In genomic region chr19:3618144-3618810, GRCh38 we compare ENCODE assay signal across 8 cellular contexts. TPM values are rescaled to one million over a fixed set of nuclear protein-coding genes. Genes with fewer than 3 reads are reported as not detected.
A peak's percentile ranks its signal among the peaks of the same experiment; 100 is the strongest.
DNase-seq lines count a peak whose midpoint lies in the region; ATAC-seq and TF ChIP-seq lines count a peak whose summit lies in the region.

No MANE protein-coding gene starts in this region.

- no peaks in the 10 kb centered on the region for H3K9me3 ChIP-seq in DOHH2 (ENCODE audit: control insufficient read depth, insufficient read depth, low read length)
- H3K9me3 ChIP-seq in vagina = no peaks in the 10 kb centered on the region

- no peak overlapping the region for H3K4me3 ChIP-seq in DOHH2 (ENCODE audit: low read length)
- peak overlapping the region; percentile 17 for H3K4me3 ChIP-seq in fibroblast of mammary gland (ENCODE audit: control insufficient read depth, low read depth, low read length)
- H3K4me3 ChIP-seq in vagina = no peak overlapping the region

- no peaks in the 10 kb centered on the region for H4K20me1 ChIP-seq in DOHH2 (ENCODE audit: control insufficient read depth, insufficient read depth, low read depth, low read length)

- peaks cover 16% of the 10 kb centered on the region for H3K4me1 ChIP-seq in DOHH2 (ENCODE audit: control insufficient read depth, low read length)
- peaks cover 17% of the 10 kb centered on the region for H3K4me1 ChIP-seq in vagina

- no peaks in the 10 kb centered on the region for H3K9me2 ChIP-seq in DOHH2 (replicated peaks; ENCODE audit: control insufficient read depth, low read length)

- peaks cover 71% of the 10 kb centered on the region for H3K36me3 Mint-ChIP-seq in activated T-cell treated with anti-CD3 and anti-CD28 coated beads, Interleukin-2, amount 50 U/mL, for 24 hours (ENCODE audit: low read depth)

- peaks cover 9% of the 10 kb centered on the region for H3K4me1 Mint-ChIP-seq in activated T-cell treated with anti-CD3 and anti-CD28 coated beads, Interleukin-2, amount 50 U/mL, for 24 hours (ENCODE audit: low read depth)

- ATAC-seq in omental fat pad (ENCODE audit: low FRiP score) (peak; percentile 62), HG03378 (IDR thresholded peaks at IDR 0.05; ENCODE audit: unreplicated experiment) (no peak)

- H3F3A ChIP-seq in DOHH2 (ENCODE audit: control insufficient read depth, insufficient read depth) = no peaks in the 10 kb centered on the region

- intact Hi-C loops in vagina (cut with DNase I) = loop anchor here (2.0 to 5.0 kb wide), 3 partner anchors 31 to 73 kb away; no protein-coding TSS in a partner anchor

- no peak for TF ChIP-seq POLR2A in vagina (IDR thresholded peaks at IDR 0.05)

- H3K27me3 Mint-ChIP-seq in activated T-cell treated with anti-CD3 and anti-CD28 coated beads, Interleukin-2, amount 50 U/mL, for 24 hours = no peaks in the 10 kb centered on the region

- H3K9me3 Mint-ChIP-seq in activated T-cell treated with anti-CD3 and anti-CD28 coated beads, Interleukin-2, amount 50 U/mL, for 24 hours = no peaks in the 10 kb centered on the region

- H3K27ac Mint-ChIP-seq in activated T-cell treated with anti-CD3 and anti-CD28 coated beads, Interleukin-2, amount 50 U/mL, for 24 hours = no peak overlapping the region

- H3K79me2 ChIP-seq in DOHH2 (ENCODE audit: control insufficient read depth, low read length) = no peaks in the 10 kb centered on the region

- H3K27ac ChIP-seq in DOHH2 (ENCODE audit: low read depth, low read length) (no peak overlapping the region), vagina (peak overlapping the region; percentile 65)

- H3K36me3 ChIP-seq in DOHH2 (ENCODE audit: control insufficient read depth, low read length) = peaks cover 20% of the 10 kb centered on the region
- H3K36me3 ChIP-seq in vagina = peaks cover 0 to 51% of the 10 kb centered on the region in 2 donors

- H3K27me3 ChIP-seq in DOHH2 (ENCODE audit: control insufficient read depth, low read length) (no peaks in the 10 kb centered on the region), vagina (no peaks in the 10 kb centered on the region)

- peak; percentile 27 for DNase-seq in LoVo (ENCODE audit: low spot score)
- DNase-seq in activated T-cell treated with anti-CD3 and anti-CD28 coated beads, Interleukin-2, amount 50 U/mL, for 24 hours = peak; percentile 78
- DNase-seq in fibroblast of mammary gland (ENCODE audit: low read depth) = peak; percentile 77
- DNase-seq in omental fat pad (ENCODE audit: low spot score) = peak; percentile 64
- DNase-seq in vagina (ENCODE audit: extremely low spot score in 2 of 2) = no peak
- DNase-seq in NCI-H1436 treated with DMSO at 0.1 percent for 48 hours (lab: John Stamatoyannopoulos, UW) = no peak

- H3K4me2 ChIP-seq in DOHH2 (ENCODE audit: low read length) = no peak overlapping the region

- no peak overlapping the region for H3K4me3 Mint-ChIP-seq in activated T-cell treated with anti-CD3 and anti-CD28 coated beads, Interleukin-2, amount 50 U/mL, for 24 hours

- peak; percentile 94 for TF ChIP-seq CTCF in DOHH2 (IDR thresholded peaks at IDR 0.05; ENCODE audit: low read depth, low read length, poor library complexity, severe bottlenecking)
- peak; percentile 86 for TF ChIP-seq CTCF in fibroblast of mammary gland (conservative IDR thresholded peaks at IDR 0.05; ENCODE audit: control insufficient read depth, insufficient read depth, low read depth, low read length)
- TF ChIP-seq CTCF in omental fat pad (IDR thresholded peaks at IDR 0.05) = peak in 1 of 3 donors; percentile 91
- TF ChIP-seq CTCF in vagina (IDR thresholded peaks at IDR 0.05) = peak; percentile 94 to 99 (median 94)

RNA-seq across cellular contexts. Expression of gene CACTIN, which starts 8.3 kb away (rescaled TPM):
- total RNA-seq in omental fat pad (10 to 100 TPM; 14.4 to 31.1 (median 22.5) TPM), vagina (36.3 TPM)

RNA-seq across cellular contexts. Expression of gene TBXA2R, which starts 11.6 kb away (rescaled TPM):
- total RNA-seq in omental fat pad (1 to 10 TPM in 2 of 4 donors, under 1 TPM in 2; 0.65 to 1.8 (median 1.1) TPM), vagina (1.7 TPM)

RNA-seq across cellular contexts. Expression of gene GIPC3, which starts 33.0 kb away (rescaled TPM):
- total RNA-seq in omental fat pad = 1 to 10 TPM in 2 of 4 donors, under 1 TPM in 2; 0.56 to 3.0 (median 1.0) TPM
- 0.25 TPM for total RNA-seq in vagina

RNA-seq across cellular contexts. Expression of gene HMG20B, which starts 45.5 kb away (rescaled TPM):
- 10 to 100 TPM; 60.4 to 95.8 (median 66.5) TPM for total RNA-seq in omental fat pad
- total RNA-seq in vagina = 92.8 TPM

Comparison
In these comparisons a context has a peak if more than half of its experiments do, and no peak if none do; other contexts are left out.
1. DNase-seq: peak in LoVo (single experiment), activated T-cell treated with anti-CD3 and anti-CD28 coated beads, Interleukin-2, amount 50 U/mL, for 24 hours (single experiment), fibroblast of mammary gland (single experiment) and omental fat pad (single experiment); none in vagina (0 of 2) and NCI-H1436 treated with DMSO at 0.1 percent for 48 hours (single experiment).